15 cellular contexts compared by ENCODE assay signal in the genomic region with DNA sequence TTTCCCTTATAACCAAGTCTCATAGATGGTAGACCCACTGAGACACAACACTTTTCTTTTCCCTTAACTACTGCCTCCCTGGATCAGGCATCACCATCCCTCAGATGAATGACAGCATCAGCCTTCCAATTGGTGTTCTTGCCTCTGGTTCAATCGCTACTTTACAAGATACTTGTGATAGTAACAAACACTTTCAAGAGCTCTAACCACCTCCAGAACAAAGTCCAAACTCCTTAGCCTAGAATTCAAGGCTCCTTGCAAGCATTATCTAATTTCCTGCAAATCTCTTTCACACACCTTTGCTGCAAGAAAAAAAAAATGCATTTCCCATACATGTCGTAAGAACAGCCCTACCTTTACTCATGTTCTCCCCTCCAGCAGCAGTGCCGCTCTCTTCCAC.
"Had no signal": no experiment of that assay in that cellular context is flagged by ENCODE, and none has a peak within 500 bp of the region (broad histone marks: within the 10 kb centered on the region; RNA-seq: fewer than 3 reads in every experiment).

No MANE protein-coding gene starts in this region.

- H3K4me3 ChIP-seq: coronary artery, ovary, right atrium auricular region, sigmoid colon, skin epidermis, tibial artery, upper lobe of left lung, uterus had no signal

- H3K27me3 Mint-ChIP-seq: naive thymus-derived CD8-positive, alpha-beta T cell had no signal

- H3K4me3 Mint-ChIP-seq: naive thymus-derived CD8-positive, alpha-beta T cell had no signal

- H3K27ac ChIP-seq: coronary artery, ovary, right atrium auricular region, sigmoid colon, skin epidermis, tibial artery, upper lobe of left lung, uterus had no signal

- H3K36me3 ChIP-seq: ovary, sigmoid colon, uterus had no signal

- H3K9me3 ChIP-seq: ovary, right atrium auricular region, sigmoid colon, tibial artery, upper lobe of left lung, uterus had no signal

- DNase-seq: effector CD4-positive, alpha-beta T cell; foreskin melanocyte; head of caudate nucleus; hippocampal formation; naive thymus-derived CD8-positive, alpha-beta T cell; ovary; sigmoid colon; stimulated activated CD4-positive, alpha-beta T cell treated with anti-CD3 and anti-CD28 coated beads, Interleukin-12 subunit alpha, Interleukin-12 subunit beta, amount 100 ng/mL, for 4 hours; stimulated activated naive CD4-positive, alpha-beta T cell treated with Interleukin-2 at 50 U/mL for 16 hours; tibial artery; upper lobe of left lung; uterus had no signal

- H3K27me3 ChIP-seq: ovary, right atrium auricular region, sigmoid colon, tibial artery, upper lobe of left lung, uterus had no signal

- H3K4me1 ChIP-seq: uterus had no signal

- H3K9me3 Mint-ChIP-seq: naive thymus-derived CD8-positive, alpha-beta T cell had no signal
